ENCODE assay signal across 22 cellular contexts in genomic region chrX:129433945-129434344, GRCh38.
A peak's percentile ranks its signal among the peaks of the same experiment; 100 is the strongest.
DNase-seq lines count a peak whose midpoint lies in the region; ATAC-seq, FAIRE-seq and TF ChIP-seq lines count a peak whose summit lies in the region.
"Had no signal": no experiment of that assay in that cellular context is flagged by ENCODE, and none has a peak within 500 bp of the region (broad histone marks: within the 10 kb centered on the region; RNA-seq: fewer than 3 reads in every experiment).

No MANE protein-coding gene starts in this region.

- no peak for DNase-seq in cardiac muscle cell (ENCODE audit: low read depth in 1 of 2, low spot score in 1 of 2)
- no peak for DNase-seq in right cardiac atrium
- DNase-seq in kidney, result no peak
- DNase-seq in activated CD4-positive, CD25-positive, alpha-beta regulatory T cell (lab: John Stamatoyannopoulos, UW), result no peak
- DNase-seq in Karpas-422, result no peak
- DNase-seq: 8988T; ACHN; BE2C; C1 segment of cervical spinal cord; CD4-positive, alpha-beta memory T cell; CD4-positive, CD25-positive, alpha-beta regulatory T cell; CD8-positive, alpha-beta memory T cell; COR-L47; DMS79 treated with DMSO at 0.1 percent for 48 hours; GF-D8 had no signal

- H3K79me2 ChIP-seq in Karpas-422 (ENCODE audit: low read length), result no peaks in the 10 kb centered on the region

- ATAC-seq in right cardiac atrium (no peak), GM19023 (IDR thresholded peaks at IDR 0.05; ENCODE audit: unreplicated experiment) (no peak)

- no peaks in the 10 kb centered on the region for H3K4me1 ChIP-seq in cardiac muscle cell (ENCODE audit: low read depth)
- H3K4me1 ChIP-seq in right cardiac atrium (ENCODE audit: control insufficient read depth, insufficient read depth, low read length), result no peaks in the 10 kb centered on the region
- H3K4me1 ChIP-seq in kidney (ENCODE audit: control insufficient read depth in 1 of 2, insufficient read depth in 1 of 2, low read depth in 1 of 2, low read length in 2 of 2), result no peaks in the 10 kb centered on the region
- no peaks in the 10 kb centered on the region for H3K4me1 ChIP-seq in Karpas-422 (ENCODE audit: low read length)
- H3K4me1 ChIP-seq: BE2C, BLaER1 had no signal

- TF ChIP-seq CTCF in cardiac muscle cell (IDR thresholded peaks at IDR 0.05; ENCODE audit: low read depth, low read length) (no peak), 22Rv1 (IDR thresholded peaks at IDR 0.05) (no peak), VCaP (conservative IDR thresholded peaks at IDR 0.05) (no peak), kidney (IDR thresholded peaks at IDR 0.05; ENCODE audit: borderline replicate concordance, extremely low read depth, insufficient read depth) (no peak)

- no peaks in the 10 kb centered on the region for H4K20me1 ChIP-seq in Karpas-422 (ENCODE audit: insufficient read depth, low read depth, low read length)
- H4K20me1 ChIP-seq: BLaER1 had no signal

- peak; percentile 3 for FAIRE-seq in kidney (lab: Jason Lieb, UNC)
- FAIRE-seq: A204.1, G401.6, GM12891 had no signal

- no peak overlapping the region for H3K4me2 ChIP-seq in Karpas-422 (ENCODE audit: low read depth, low read length, poor library complexity, severe bottlenecking)
- H3K4me2 ChIP-seq: BLaER1 had no signal

- H3K9me3 ChIP-seq in cardiac muscle cell (ENCODE audit: low read depth), result no peaks in the 10 kb centered on the region
- H3K9me3 ChIP-seq in right cardiac atrium (ENCODE audit: control insufficient read depth, low read length), result no peaks in the 10 kb centered on the region
- H3K9me3 ChIP-seq in kidney (ENCODE audit: control insufficient read depth in 1 of 2, low read length in 2 of 2), result no peaks in the 10 kb centered on the region
- no peaks in the 10 kb centered on the region for H3K9me3 ChIP-seq in Karpas-422 (ENCODE audit: low read length)
- H3K9me3 ChIP-seq: BE2C, BLaER1 had no signal

- H2AFZ ChIP-seq in Karpas-422 (ENCODE audit: low read length), result no peak overlapping the region

- intact Hi-C loops in right cardiac atrium (cut with DNase I) (no loop called here), kidney (cut with DNase I) (no loop called here)

- H3K27ac ChIP-seq in cardiac muscle cell (peak overlapping the region; percentile 54), right cardiac atrium (ENCODE audit: low read length) (no peak overlapping the region), 22Rv1 (0 out of 2 replicates have a peak overlapping the region, but pooled peaks have one; percentile 13), VCaP (peak overlapping the region; percentile 62), kidney (ENCODE audit: low read depth in 2 of 2, low read length in 2 of 2) (no peak overlapping the region), Karpas-422 (ENCODE audit: low read length) (no peak overlapping the region)
- H3K27ac ChIP-seq: BLaER1 had no signal

- no peaks in the 10 kb centered on the region for H3K27me3 ChIP-seq in cardiac muscle cell
- H3K27me3 ChIP-seq in right cardiac atrium (ENCODE audit: control insufficient read depth, insufficient read depth), result no peaks in the 10 kb centered on the region
- H3K27me3 ChIP-seq in Karpas-422 (ENCODE audit: low read length), result no peaks in the 10 kb centered on the region
- H3K27me3 ChIP-seq: BE2C had no signal

- H3K36me3 ChIP-seq in cardiac muscle cell, result no peaks in the 10 kb centered on the region
- H3K36me3 ChIP-seq in kidney (ENCODE audit: control insufficient read depth in 1 of 2, insufficient read depth in 2 of 2, low read length in 2 of 2), result peaks cover 0 to 4% of the 10 kb centered on the region in 2 donors
- no peaks in the 10 kb centered on the region for H3K36me3 ChIP-seq in Karpas-422 (ENCODE audit: insufficient read depth, low read length)
- H3K36me3 ChIP-seq: BE2C, BLaER1 had no signal

- H3K9ac ChIP-seq in kidney (ENCODE audit: low read length in 2 of 2) (no peak overlapping the region), Karpas-422 (ENCODE audit: low read length) (no peak overlapping the region)
- H3K9ac ChIP-seq: BLaER1 had no signal

- no peaks in the 10 kb centered on the region; the same call in 1 of the 2 replicates for H3K9me2 ChIP-seq in Karpas-422 (replicated peaks; ENCODE audit: insufficient read depth, low read length)

- no peak overlapping the region for H3K4me3 ChIP-seq in cardiac muscle cell
- H3K4me3 ChIP-seq in right cardiac atrium (ENCODE audit: low read length), result no peak overlapping the region
- H3K4me3 ChIP-seq in kidney (ENCODE audit: low read length in 2 of 2), result no peak overlapping the region
- no peak overlapping the region for H3K4me3 ChIP-seq in Karpas-422 (ENCODE audit: low read length)
- H3K4me3 ChIP-seq: BLaER1 had no signal

- 75% methylated on average over 3 of the region's 3 CpGs for WGBS in right cardiac atrium

Comparison
In these comparisons a context has a peak if more than half of its experiments do, and no peak if none do; other contexts are left out.
1. H3K27ac ChIP-seq: peak in cardiac muscle cell (single experiment), 22Rv1 (single experiment) and VCaP (single experiment); none in right cardiac atrium (single experiment), kidney (0 of 2) and Karpas-422 (single experiment).